9 cellular contexts compared by ENCODE assay signal in genomic region chr19:43002948-43003347, GRCh38. TPM values are rescaled to one million over a fixed set of nuclear protein-coding genes. Genes with fewer than 3 reads are reported as not detected.
"Had no signal": no experiment of that assay in that cellular context is flagged by ENCODE, and none has a peak within 500 bp of the region (broad histone marks: within the 10 kb centered on the region; RNA-seq: fewer than 3 reads in every experiment).

No MANE protein-coding gene starts in this region.

RNA-seq across cellular contexts. Expression of gene PSG11, which starts 23.3 kb away (rescaled TPM):
- total RNA-seq: HepG2, HT1080, K562, Peyer's patch, Right ventricle myocardium superior, RPMI7951, SJSA1, T-cell had no signal
- polyA plus RNA-seq: HepG2, IgD-negative memory B cell, K562 had no signal
